16 cellular contexts compared by ENCODE assay signal in genomic region chr1:231964241-231964640, GRCh38.
A peak's percentile ranks its signal among the peaks of the same experiment; 100 is the strongest.
DNase-seq lines count a peak whose midpoint lies in the region; ATAC-seq lines count a peak whose summit lies in the region.
"Had no signal": no experiment of that assay in that cellular context is flagged by ENCODE, and none has a peak within 500 bp of the region (broad histone marks: within the 10 kb centered on the region; RNA-seq: fewer than 3 reads in every experiment).

No MANE protein-coding gene starts in this region.

- no peaks in the 10 kb centered on the region for H3K79me2 ChIP-seq in mesendoderm (ENCODE audit: control insufficient read depth, insufficient read depth, low read length)

- no CpG with 5 or more reads among the region's 2 CpGs for WGBS in mesendoderm (ENCODE audit: extremely low coverage, insufficient coverage, low lambda C conversion rate)

- H2AK5ac ChIP-seq in mesendoderm (ENCODE audit: low read length), result no peak overlapping the region

- no peaks in the 10 kb centered on the region for H3K4me1 ChIP-seq in mesendoderm (ENCODE audit: control insufficient read depth, low read depth, low read length)
- H3K4me1 ChIP-seq: BE2C, Caco-2, HAP-1 had no signal

- H3K27me3 ChIP-seq in mesendoderm (ENCODE audit: insufficient read depth, low read length, poor library complexity), result no peaks in the 10 kb centered on the region
- H3K27me3 ChIP-seq: BE2C had no signal

- no peak overlapping the region for H3K27ac ChIP-seq in mesendoderm (ENCODE audit: low read depth, low read length)
- H3K27ac ChIP-seq: C4-2B, GM23248 had no signal

- ATAC-seq in HG02623 (IDR thresholded peaks at IDR 0.05; ENCODE audit: unreplicated experiment), result no peak
- ATAC-seq: K562 had no signal

- H3K23ac ChIP-seq in mesendoderm (ENCODE audit: low read length), result no peak overlapping the region

- H2BK120ac ChIP-seq in mesendoderm (ENCODE audit: low read depth, low read length), result no peak overlapping the region

- no peak overlapping the region for H2BK15ac ChIP-seq in mesendoderm (replicated peaks; ENCODE audit: low read depth)

- DNase-seq in DMS53 (lab: John Stamatoyannopoulos, UW), result peak; percentile 63
- DNase-seq in DMS79 (lab: John Stamatoyannopoulos, UW), result peak; percentile 80
- DNase-seq in NCI-H146 (lab: John Stamatoyannopoulos, UW), result peak; percentile 51
- peak; percentile 63 for DNase-seq in mesendoderm
- DNase-seq in AG08396 (ENCODE audit: low spot score), result no peak
- no peak for DNase-seq in activated CD4-positive, alpha-beta T cell treated with anti-CD3 and anti-CD28 coated beads for 1 hour
- DNase-seq: BE2C; CD4-positive, alpha-beta T cell; GDM1; GM23248; IMR-90 had no signal

- H3K18ac ChIP-seq in mesendoderm (ENCODE audit: low read length), result no peak overlapping the region

- no peak overlapping the region for H4K5ac ChIP-seq in mesendoderm (ENCODE audit: low read length)

- no peak overlapping the region for H3K56ac ChIP-seq in mesendoderm (ENCODE audit: low read length)

- no peak overlapping the region for H3K4me2 ChIP-seq in mesendoderm (ENCODE audit: low read length)

- no peak overlapping the region for H3K9ac ChIP-seq in mesendoderm (ENCODE audit: low read length)
- H3K9ac ChIP-seq: GM23248 had no signal

- no peak overlapping the region for H4K8ac ChIP-seq in mesendoderm (ENCODE audit: low read depth, low read length)

- H3K4me3 ChIP-seq in mesendoderm (ENCODE audit: low read length), result no peak overlapping the region
- H3K4me3 ChIP-seq: GM23248, HAP-1, K562 had no signal

- no peak overlapping the region for H3K4ac ChIP-seq in mesendoderm (ENCODE audit: low read depth, low read length)

- no peaks in the 10 kb centered on the region for H3K36me3 ChIP-seq in mesendoderm (ENCODE audit: control insufficient read depth, insufficient read depth, low read length)
- H3K36me3 ChIP-seq: BE2C, HAP-1 had no signal

- H3K79me1 ChIP-seq in mesendoderm (ENCODE audit: low read length), result no peaks in the 10 kb centered on the region

- H2BK5ac ChIP-seq in mesendoderm (ENCODE audit: low read length), result no peak overlapping the region

Comparison
In these comparisons a context has a peak if more than half of its experiments do, and no peak if none do; other contexts are left out.
1. DNase-seq: peak in DMS53 (single experiment), DMS79 (single experiment), NCI-H146 (single experiment) and mesendoderm (single experiment); none in AG08396 (single experiment) and activated CD4-positive, alpha-beta T cell treated with anti-CD3 and anti-CD28 coated beads for 1 hour (single experiment).